9 cellular contexts compared by ENCODE assay signal in genomic region chr16:1002399-1003161, GRCh38. TPM values are rescaled to one million over a fixed set of nuclear protein-coding genes. Genes with fewer than 3 reads are reported as not detected.
DNase-seq lines count a peak whose midpoint lies in the region; ATAC-seq and TF ChIP-seq lines count a peak whose summit lies in the region.
"Had no signal": no experiment of that assay in that cellular context is flagged by ENCODE, and none has a peak within 500 bp of the region (broad histone marks: within the 10 kb centered on the region; RNA-seq: fewer than 3 reads in every experiment).

No MANE protein-coding gene starts in this region.

- no peak overlapping the region for H2AK5ac ChIP-seq in H9 (ENCODE audit: insufficient read length, low read length)

- H4K91ac ChIP-seq in H9 (ENCODE audit: insufficient read length, low read depth, low read length) = no peak overlapping the region

- H3K9me3 Mint-ChIP-seq in H9 (no peaks in the 10 kb centered on the region; a peak in 1 of 5 replicates), WTC11 (no peaks in the 10 kb centered on the region), type B pancreatic cell (no peaks in the 10 kb centered on the region)

- no peaks in the 10 kb centered on the region for H3K4me1 ChIP-seq in H9 (ENCODE audit: insufficient read depth, low read length)

- H3K18ac ChIP-seq in H9 (ENCODE audit: insufficient read length, low read depth, low read length) = no peak overlapping the region

- no peak overlapping the region for H2AFZ ChIP-seq in H9 (ENCODE audit: low read length)

- no peak overlapping the region for H2BK5ac ChIP-seq in H9 (ENCODE audit: insufficient read length, low read length)

- H3K56ac ChIP-seq in H9 (ENCODE audit: insufficient read length, low read depth, low read length) = no peak overlapping the region

- peaks cover 0 to 8% of the 10 kb centered on the region in 2 experiments; a peak in 2 of 4 replicates for H3K4me1 Mint-ChIP-seq in H9
- H3K4me1 Mint-ChIP-seq in WTC11 = no peaks in the 10 kb centered on the region; the same call in 1 of the 2 replicates
- peaks cover 5% of the 10 kb centered on the region for H3K4me1 Mint-ChIP-seq in type B pancreatic cell (ENCODE audit: unreplicated experiment)

- H3K27ac Mint-ChIP-seq in H9 = no peak overlapping the region
- no peak overlapping the region for H3K27ac Mint-ChIP-seq in WTC11
- H3K27ac Mint-ChIP-seq in type B pancreatic cell = no peak overlapping the region

- no peak overlapping the region for H3K23ac ChIP-seq in H9 (ENCODE audit: insufficient read length, low read depth, low read length)

- H4K8ac ChIP-seq in H9 (replicated peaks; ENCODE audit: insufficient read length, low read depth, low read length) = no peak overlapping the region

- H3T11ph ChIP-seq in H9 (ENCODE audit: low read length) = no peak overlapping the region

- H3K23me2 ChIP-seq in H9 (ENCODE audit: insufficient read length, low read depth, low read length, poor library complexity, severe bottlenecking) = no peaks in the 10 kb centered on the region

- H4K20me1 ChIP-seq in H9 (ENCODE audit: control insufficient read depth, insufficient read depth, insufficient read length) = no peaks in the 10 kb centered on the region

- CTCF ChIA-PET in WTC11 (lab: Charles Lee) = interaction anchor here (1.3 kb wide), 1 partner anchor 55 kb away, joined by 3 read pairs; no protein-coding TSS in a partner anchor

- H3K4ac ChIP-seq in H9 (ENCODE audit: low read depth, low read length) = no peak overlapping the region

- in situ Hi-C loops in astrocyte of the spinal cord (cut with HindIII; ENCODE audit: low sequenced_read_pairs) = no loop called here

- no peak overlapping the region for H2BK12ac ChIP-seq in H9 (ENCODE audit: insufficient read length, low read depth, low read length)

- H3K79me2 ChIP-seq in H9 (ENCODE audit: insufficient read depth, low read length) = no peaks in the 10 kb centered on the region

- no peak overlapping the region for H3K27ac ChIP-seq in H9 (ENCODE audit: insufficient read length, low read depth, low read length)

- H2BK120ac ChIP-seq in H9 (ENCODE audit: low read depth, low read length, poor library complexity, severe bottlenecking) = no peak overlapping the region

- no peak overlapping the region for H2BK15ac ChIP-seq in H9 (ENCODE audit: low read depth, low read length)

- H3K4me3 ChIP-seq in astrocyte of the spinal cord (ENCODE audit: low read depth, low read length) = no peak overlapping the region

- no peaks in the 10 kb centered on the region for H3K79me1 ChIP-seq in H9 (ENCODE audit: insufficient read depth, low read depth, low read length, poor library complexity, severe bottlenecking)

- POLR2A ChIA-PET in WTC11 (lab: Charles Lee) = no interaction called here

- H3K27me3 ChIP-seq in H9 (ENCODE audit: insufficient read depth, low read length) = no peaks in the 10 kb centered on the region

- no peaks in the 10 kb centered on the region for H3K36me3 Mint-ChIP-seq in H9 (ENCODE audit: insufficient read depth in 1 of 3, low read depth in 3 of 3)
- H3K36me3 Mint-ChIP-seq in WTC11 = no peaks in the 10 kb centered on the region
- H3K36me3 Mint-ChIP-seq in type B pancreatic cell = no peaks in the 10 kb centered on the region

- no peak for ATAC-seq in GM18498 (IDR thresholded peaks at IDR 0.05; ENCODE audit: unreplicated experiment)
- ATAC-seq in HG03139 (IDR thresholded peaks at IDR 0.05; ENCODE audit: unreplicated experiment) = no peak
- ATAC-seq in WTC11 = no peak

- no CpG with 5 or more reads among the region's 46 CpGs for WGBS in H9 (ENCODE audit: extremely low coverage, insufficient read length, low lambda C conversion rate)

- H3K4me3 Mint-ChIP-seq in H9 = no peak overlapping the region
- H3K4me3 Mint-ChIP-seq in WTC11 = no peak overlapping the region
- H3K4me3 Mint-ChIP-seq in type B pancreatic cell = no peak overlapping the region

- H4K5ac ChIP-seq in H9 (ENCODE audit: insufficient read length, low read depth, low read length) = no peak overlapping the region

- H3K9ac ChIP-seq in H9 (ENCODE audit: extremely low read depth, insufficient read length, low read length) = no peak overlapping the region

- no peaks in the 10 kb centered on the region for H3K9me3 ChIP-seq in H9 (ENCODE audit: control insufficient read depth, low read depth, low read length)

- no peak overlapping the region for H2BK20ac ChIP-seq in H9 (ENCODE audit: low read depth, low read length, poor library complexity, severe bottlenecking)

- DNase-seq in H9 (peak; percentile 46), T1000 (lab: John Stamatoyannopoulos, UW) (peak; percentile 91), astrocyte of the spinal cord (ENCODE audit: low read depth, low spot score) (peak; percentile 90), non-pigmented ciliary epithelial cell (ENCODE audit: low read depth) (peak; percentile 19), WTC11 (ENCODE audit: low spot score) (no peak), type B pancreatic cell (ENCODE audit: extremely low spot score, unreplicated experiment) (no peak)
- DNase-seq: left cardiac atrium had no signal

- TF ChIP-seq CTCF in H9 (conservative IDR thresholded peaks at IDR 0.05) = no peak
- no peak for TF ChIP-seq CTCF in astrocyte of the spinal cord (IDR thresholded peaks at IDR 0.05; ENCODE audit: low read depth, low read length)
- no peak for TF ChIP-seq CTCF in WTC11 (IDR thresholded peaks at IDR 0.05)
- TF ChIP-seq CTCF in type B pancreatic cell (conservative IDR thresholded peaks at IDR 0.05) = no peak

- H3K14ac ChIP-seq in H9 (ENCODE audit: insufficient read depth, low read length) = peak overlapping the region; percentile 39; the same call in 1 of the 2 replicates

- no peak overlapping the region for H3K4me2 ChIP-seq in H9 (ENCODE audit: insufficient read depth, insufficient read length, low read length)

- H3K27me3 Mint-ChIP-seq in H9 (ENCODE audit: low read depth) (peaks cover 9% of the 10 kb centered on the region), WTC11 (ENCODE audit: low read depth) (no peaks in the 10 kb centered on the region), type B pancreatic cell (peaks cover 2% of the 10 kb centered on the region)

TF ChIP-seq in WTC11, 78 proteins besides CTCF, POLR2A, EP300 and RAD21:
- TF ChIP-seq USF2 (CRISPR knock-in tag; IDR thresholded peaks at IDR 0.05) (no peak), ZNF425 (CRISPR knock-in tag; conservative IDR thresholded peaks at IDR 0.05) (no peak), NR2C2 (CRISPR knock-in tag; IDR thresholded peaks at IDR 0.05) (no peak), NR1H2 (CRISPR knock-in tag; IDR thresholded peaks at IDR 0.05) (no peak), TCF7 (CRISPR knock-in tag; IDR thresholded peaks at IDR 0.05; ENCODE audit: low read depth) (no peak), JUN (CRISPR knock-in tag; IDR thresholded peaks at IDR 0.05) (no peak), ZNF263 (CRISPR knock-in tag; IDR thresholded peaks at IDR 0.05; ENCODE audit: low read depth) (no peak), SOX15 (CRISPR knock-in tag; IDR thresholded peaks at IDR 0.05) (no peak), ETV6 (CRISPR knock-in tag; IDR thresholded peaks at IDR 0.05) (no peak)
- TF ChIP-seq, protein P1, sequence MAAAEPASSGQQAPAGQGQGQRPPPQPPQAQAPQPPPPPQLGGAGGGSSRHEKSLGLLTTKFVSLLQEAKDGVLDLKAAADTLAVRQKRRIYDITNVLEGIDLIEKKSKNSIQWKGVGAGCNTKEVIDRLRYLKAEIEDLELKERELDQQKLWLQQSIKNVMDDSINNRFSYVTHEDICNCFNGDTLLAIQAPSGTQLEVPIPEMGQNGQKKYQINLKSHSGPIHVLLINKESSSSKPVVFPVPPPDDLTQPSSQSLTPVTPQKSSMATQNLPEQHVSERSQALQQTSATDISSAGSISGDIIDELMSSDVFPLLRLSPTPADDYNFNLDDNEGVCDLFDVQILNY (CRISPR knock-in tag; IDR thresholded peaks at IDR 0.05) = no peak

RNA-seq across cellular contexts. Expression of gene SOX8, which starts 21.0 kb away (rescaled TPM):
- total RNA-seq in H9 (2021) (8.9 and 9.6 TPM in 2 replicates), WTC11 (2021) (10.2 to 12.3 TPM (median 10.9 TPM) in 3 replicates), type B pancreatic cell (ENCODE audit: low replicate concordance) (1.4 and 6.7 TPM in 2 replicates)

RNA-seq across cellular contexts. Expression of gene LMF1, which starts 31.8 kb away (rescaled TPM):
- total RNA-seq in H9 (2021) (7.1 and 7.8 TPM in 2 replicates), WTC11 (2021) (10.5 to 13.0 TPM (median 10.8 TPM) in 3 replicates), type B pancreatic cell (ENCODE audit: low replicate concordance) (20.8 and 21.4 TPM in 2 replicates)

Comparison
In these comparisons a context has a peak if more than half of its experiments do, and no peak if none do; other contexts are left out.
1. DNase-seq: peak in H9 (single experiment), T1000 (single experiment), astrocyte of the spinal cord (single experiment) and non-pigmented ciliary epithelial cell (single experiment); none in WTC11 (single experiment) and type B pancreatic cell (single experiment).